8 cellular contexts compared by ENCODE assay signal in genomic region chr17:81094744-81095607, GRCh38.
DNase-seq lines count a peak whose midpoint lies in the region; ATAC-seq and TF ChIP-seq lines count a peak whose summit lies in the region.

No MANE protein-coding gene starts in this region.

- H3K27me3 Mint-ChIP-seq in chondrocyte (ENCODE audit: low read depth): no peaks in the 10 kb centered on the region

- intact Hi-C loops in left lung (cut with DNase I): no loop called here

- no peaks in the 10 kb centered on the region for H3K9me3 ChIP-seq in left lung

- H3K36me3 ChIP-seq in left lung: peaks cover 0 to 2% of the 10 kb centered on the region in 2 donors

- H3K4me1 ChIP-seq in left lung: peaks cover 38 to 61% of the 10 kb centered on the region in 2 donors

- DNase-seq in NCI-H2196 (lab: John Stamatoyannopoulos, UW; ENCODE audit: unreplicated experiment) (peak; percentile 62), chondrocyte (ENCODE audit: low spot score) (no peak), left lung (peak; percentile 83 to 88)
- peak; percentile 87 to 99 for DNase-seq in activated CD4-positive, alpha-beta T cell treated with anti-CD3 and anti-CD28 coated beads for 4 hours
- DNase-seq in stimulated activated CD4-positive, alpha-beta T cell treated with anti-CD3 and anti-CD28 coated beads, Interleukin-2, amount 100 ng/mL, for 24 hours: peak; percentile 82 to 90

- H3K9me3 Mint-ChIP-seq in chondrocyte (ENCODE audit: low read depth): no peaks in the 10 kb centered on the region

- no peaks in the 10 kb centered on the region for H3K27me3 ChIP-seq in left lung

- no peaks in the 10 kb centered on the region for H3K36me3 Mint-ChIP-seq in chondrocyte (ENCODE audit: low read depth)

- peak overlapping the region; percentile 65 to 69 for H3K27ac ChIP-seq in left lung

- no peak overlapping the region for H3K4me3 ChIP-seq in left lung

- H3K4me3 Mint-ChIP-seq in chondrocyte (ENCODE audit: unreplicated experiment): peak overlapping the region; percentile 8

- TF ChIP-seq CTCF in chondrocyte (IDR thresholded peaks at IDR 0.05) (peak; percentile 44), left lung (IDR thresholded peaks at IDR 0.05) (no peak)

- peak; percentile 60 for ATAC-seq in GM21786 (IDR thresholded peaks at IDR 0.05; ENCODE audit: unreplicated experiment)
- ATAC-seq in left lung: peak; percentile 22
- ATAC-seq in GM21390 (IDR thresholded peaks at IDR 0.05; ENCODE audit: unreplicated experiment): no peak
- no peak for ATAC-seq in HG03457 (IDR thresholded peaks at IDR 0.05; ENCODE audit: unreplicated experiment)

- H3K4me1 Mint-ChIP-seq in chondrocyte (ENCODE audit: low read depth): peaks cover 48% of the 10 kb centered on the region

- H3K27ac Mint-ChIP-seq in chondrocyte (ENCODE audit: unreplicated experiment): peak overlapping the region; percentile 96

Comparison
In these comparisons a context has a peak if more than half of its experiments do, and no peak if none do; other contexts are left out.
1. ATAC-seq: peak in GM21786 (single experiment) and left lung (single experiment); none in GM21390 (single experiment) and HG03457 (single experiment).